8 cellular contexts compared by ENCODE assay signal in the genomic region with DNA sequence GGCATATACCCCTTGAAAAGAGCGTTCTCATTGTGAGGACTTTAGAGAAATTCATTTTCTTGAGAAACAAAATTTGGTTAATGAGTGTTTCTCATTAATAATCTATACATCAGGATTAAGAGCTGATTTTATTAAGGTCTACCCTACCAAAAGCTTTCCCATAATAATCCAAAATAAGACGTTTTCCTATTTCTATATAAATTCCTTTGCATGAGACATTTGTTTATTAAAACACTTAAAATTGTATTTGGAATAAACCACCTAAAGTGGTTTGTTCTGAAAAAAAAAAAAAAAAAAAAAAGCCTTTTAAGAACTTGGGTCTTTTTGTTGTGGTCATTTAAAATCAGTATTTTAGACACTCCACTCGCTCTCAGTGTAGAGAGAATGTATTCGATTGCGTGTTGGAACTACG. TPM values are rescaled to one million over a fixed set of nuclear protein-coding genes. Genes with fewer than 3 reads are reported as not detected.
DNase-seq lines count a peak whose midpoint lies in the region; ATAC-seq lines count a peak whose summit lies in the region.

No MANE protein-coding gene starts in this region.

- intact Hi-C loops in activated T-helper 1 cell treated with anti-CD3 and anti-CD28 coated beads, Interleukin-12 subunit alpha, Interleukin-12 subunit beta, Interleukin-2, Interleukin-4 antibody, amounts not matched to agents 30 ng/mL and 10 ng/mL and 1 ng/mL, durations not matched to agents 14 hours and 24 hours and 36 hours (cut with micrococcal nuclease), result loop anchor here (1.0 to 10.0 kb wide), 4 partner anchors 11 to 354 kb away; partner anchors contain the start of gene FOXE1

- H3K4me3 ChIP-seq in iPS-18c (ENCODE audit: insufficient read depth, low read depth, low read length), result peak overlapping the region; percentile 44; the same call in 1 of the 2 replicates

- H3K27me3 Mint-ChIP-seq in activated T-helper 1 cell treated with anti-CD3 and anti-CD28 coated beads, Interleukin-12 subunit alpha, Interleukin-12 subunit beta, Interleukin-2, Interleukin-4 antibody, amounts not matched to agents 30 ng/mL and 10 ng/mL and 1 ng/mL, durations not matched to agents 14 hours and 24 hours and 36 hours (ENCODE audit: insufficient read depth), result peaks cover 52% of the 10 kb centered on the region
- peaks cover 22% of the 10 kb centered on the region for H3K27me3 Mint-ChIP-seq in stimulated activated naive CD8-positive, alpha-beta T cell treated with anti-CD3 and anti-CD28 coated beads, Interleukin-15, amount 100 ng/mL, for 72 hours

- H3K9me3 Mint-ChIP-seq in activated T-helper 1 cell treated with anti-CD3 and anti-CD28 coated beads, Interleukin-12 subunit alpha, Interleukin-12 subunit beta, Interleukin-2, Interleukin-4 antibody, amounts not matched to agents 30 ng/mL and 10 ng/mL and 1 ng/mL, durations not matched to agents 14 hours and 24 hours and 36 hours, result no peaks in the 10 kb centered on the region
- H3K9me3 Mint-ChIP-seq in stimulated activated naive CD8-positive, alpha-beta T cell treated with anti-CD3 and anti-CD28 coated beads, Interleukin-15, amount 100 ng/mL, for 72 hours, result no peaks in the 10 kb centered on the region

- H3K4me3 Mint-ChIP-seq in activated T-helper 1 cell treated with anti-CD3 and anti-CD28 coated beads, Interleukin-12 subunit alpha, Interleukin-12 subunit beta, Interleukin-2, Interleukin-4 antibody, amounts not matched to agents 30 ng/mL and 10 ng/mL and 1 ng/mL, durations not matched to agents 14 hours and 24 hours and 36 hours, result peak overlapping the region; percentile 74
- H3K4me3 Mint-ChIP-seq in stimulated activated naive CD8-positive, alpha-beta T cell treated with anti-CD3 and anti-CD28 coated beads, Interleukin-15, amount 100 ng/mL, for 72 hours, result peak overlapping the region; percentile 60 to 66

- H3K4me1 Mint-ChIP-seq in activated T-helper 1 cell treated with anti-CD3 and anti-CD28 coated beads, Interleukin-12 subunit alpha, Interleukin-12 subunit beta, Interleukin-2, Interleukin-4 antibody, amounts not matched to agents 30 ng/mL and 10 ng/mL and 1 ng/mL, durations not matched to agents 14 hours and 24 hours and 36 hours (ENCODE audit: low read depth), result peaks cover 25% of the 10 kb centered on the region
- H3K4me1 Mint-ChIP-seq in stimulated activated naive CD8-positive, alpha-beta T cell treated with anti-CD3 and anti-CD28 coated beads, Interleukin-15, amount 100 ng/mL, for 72 hours, result peaks cover 16% of the 10 kb centered on the region

- ATAC-seq in stimulated activated naive CD8-positive, alpha-beta T cell treated with anti-CD3 and anti-CD28 coated beads, Interleukin-15, amount 100 ng/mL, for 72 hours, result no peak
- ATAC-seq in HG02588 (IDR thresholded peaks at IDR 0.05; ENCODE audit: unreplicated experiment), result no peak

- H3K36me3 Mint-ChIP-seq in activated T-helper 1 cell treated with anti-CD3 and anti-CD28 coated beads, Interleukin-12 subunit alpha, Interleukin-12 subunit beta, Interleukin-2, Interleukin-4 antibody, amounts not matched to agents 30 ng/mL and 10 ng/mL and 1 ng/mL, durations not matched to agents 14 hours and 24 hours and 36 hours (ENCODE audit: low read depth), result peaks cover 11% of the 10 kb centered on the region

- H3K9me3 ChIP-seq in iPS-18c (ENCODE audit: control insufficient read depth, insufficient read depth, low read length), result no peaks in the 10 kb centered on the region

- H3K27ac Mint-ChIP-seq in activated T-helper 1 cell treated with anti-CD3 and anti-CD28 coated beads, Interleukin-12 subunit alpha, Interleukin-12 subunit beta, Interleukin-2, Interleukin-4 antibody, amounts not matched to agents 30 ng/mL and 10 ng/mL and 1 ng/mL, durations not matched to agents 14 hours and 24 hours and 36 hours, result peak overlapping the region; percentile 31
- H3K27ac Mint-ChIP-seq in stimulated activated naive CD8-positive, alpha-beta T cell treated with anti-CD3 and anti-CD28 coated beads, Interleukin-15, amount 100 ng/mL, for 72 hours, result no peak overlapping the region

- DNase-seq in DMS79 (lab: John Stamatoyannopoulos, UW) (peak; percentile 0), DMS79 treated with DMSO at 0.1 percent for 48 hours (lab: John Stamatoyannopoulos, UW) (no peak), activated gamma-delta T cell treated with Interleukin-2 at 50 U/mL for 16 hours (no peak), NCI-H748 (lab: John Stamatoyannopoulos, UW; ENCODE audit: unreplicated experiment) (no peak)
- DNase-seq in activated T-helper 1 cell treated with anti-CD3 and anti-CD28 coated beads, Interleukin-12 subunit alpha, Interleukin-12 subunit beta, Interleukin-2, Interleukin-4 antibody, amounts not matched to agents 30 ng/mL and 10 ng/mL and 1 ng/mL, durations not matched to agents 14 hours and 24 hours and 36 hours (ENCODE audit: low spot score), result no peak
- no peak for DNase-seq in stimulated activated naive CD8-positive, alpha-beta T cell treated with anti-CD3 and anti-CD28 coated beads, Interleukin-15, amount 100 ng/mL, for 72 hours

RNA-seq across cellular contexts. Expression of gene TMOD1, which starts 0.7 kb away (rescaled TPM):
- 0.81 and 0.86 TPM in 2 replicates for total RNA-seq in activated T-helper 1 cell treated with anti-CD3 and anti-CD28 coated beads, Interleukin-12 subunit alpha, Interleukin-12 subunit beta, Interleukin-2, Interleukin-4 antibody, amounts not matched to agents 30 ng/mL and 10 ng/mL and 1 ng/mL, durations not matched to agents 14 hours and 24 hours and 36 hours
